Comparison of ENCODE assay signal across 2 cellular contexts in genomic region chr16:17309510-17309909, GRCh38.
TF ChIP-seq lines count a peak whose summit lies in the region.

No MANE protein-coding gene starts in this region.

TF ChIP-seq in GM23338, 12 proteins besides CTCF, POLR2A, EP300 and RAD21 (continued from another document):
- no peak for TF ChIP-seq ZNF114 (CRISPR knock-in tag; IDR thresholded peaks at IDR 0.05)
- no peak for TF ChIP-seq POLR2AphosphoS5 (IDR thresholded peaks at IDR 0.05; ENCODE audit: low read depth)
- no peak for TF ChIP-seq ETS1 (IDR thresholded peaks at IDR 0.05)
- no peak for TF ChIP-seq NANOG (IDR thresholded peaks at IDR 0.05; ENCODE audit: borderline replicate concordance)
- no peak for TF ChIP-seq ZNF331 (CRISPR knock-in tag; IDR thresholded peaks at IDR 0.05; ENCODE audit: low read depth)

TF ChIP-seq in SK-N-SH, 30 proteins besides CTCF, POLR2A, EP300 and RAD21 (continued from another document):
- TF ChIP-seq, protein P1, sequence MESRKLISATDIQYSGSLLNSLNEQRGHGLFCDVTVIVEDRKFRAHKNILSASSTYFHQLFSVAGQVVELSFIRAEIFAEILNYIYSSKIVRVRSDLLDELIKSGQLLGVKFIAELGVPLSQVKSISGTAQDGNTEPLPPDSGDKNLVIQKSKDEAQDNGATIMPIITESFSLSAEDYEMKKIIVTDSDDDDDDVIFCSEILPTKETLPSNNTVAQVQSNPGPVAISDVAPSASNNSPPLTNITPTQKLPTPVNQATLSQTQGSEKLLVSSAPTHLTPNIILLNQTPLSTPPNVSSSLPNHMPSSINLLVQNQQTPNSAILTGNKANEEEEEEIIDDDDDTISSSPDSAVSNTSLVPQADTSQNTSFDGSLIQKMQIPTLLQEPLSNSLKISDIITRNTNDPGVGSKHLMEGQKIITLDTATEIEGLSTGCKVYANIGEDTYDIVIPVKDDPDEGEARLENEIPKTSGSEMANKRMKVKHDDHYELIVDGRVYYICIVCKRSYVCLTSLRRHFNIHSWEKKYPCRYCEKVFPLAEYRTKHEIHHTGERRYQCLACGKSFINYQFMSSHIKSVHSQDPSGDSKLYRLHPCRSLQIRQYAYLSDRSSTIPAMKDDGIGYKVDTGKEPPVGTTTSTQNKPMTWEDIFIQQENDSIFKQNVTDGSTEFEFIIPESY (IDR thresholded peaks at IDR 0.05; ENCODE audit: borderline replicate concordance, low read depth): no peak
- TF ChIP-seq GATA2 (CRISPR knock-in tag; IDR thresholded peaks at IDR 0.05) (no peak), PBX3 (IDR thresholded peaks at IDR 0.05) (no peak)
- TF ChIP-seq, protein P2, sequence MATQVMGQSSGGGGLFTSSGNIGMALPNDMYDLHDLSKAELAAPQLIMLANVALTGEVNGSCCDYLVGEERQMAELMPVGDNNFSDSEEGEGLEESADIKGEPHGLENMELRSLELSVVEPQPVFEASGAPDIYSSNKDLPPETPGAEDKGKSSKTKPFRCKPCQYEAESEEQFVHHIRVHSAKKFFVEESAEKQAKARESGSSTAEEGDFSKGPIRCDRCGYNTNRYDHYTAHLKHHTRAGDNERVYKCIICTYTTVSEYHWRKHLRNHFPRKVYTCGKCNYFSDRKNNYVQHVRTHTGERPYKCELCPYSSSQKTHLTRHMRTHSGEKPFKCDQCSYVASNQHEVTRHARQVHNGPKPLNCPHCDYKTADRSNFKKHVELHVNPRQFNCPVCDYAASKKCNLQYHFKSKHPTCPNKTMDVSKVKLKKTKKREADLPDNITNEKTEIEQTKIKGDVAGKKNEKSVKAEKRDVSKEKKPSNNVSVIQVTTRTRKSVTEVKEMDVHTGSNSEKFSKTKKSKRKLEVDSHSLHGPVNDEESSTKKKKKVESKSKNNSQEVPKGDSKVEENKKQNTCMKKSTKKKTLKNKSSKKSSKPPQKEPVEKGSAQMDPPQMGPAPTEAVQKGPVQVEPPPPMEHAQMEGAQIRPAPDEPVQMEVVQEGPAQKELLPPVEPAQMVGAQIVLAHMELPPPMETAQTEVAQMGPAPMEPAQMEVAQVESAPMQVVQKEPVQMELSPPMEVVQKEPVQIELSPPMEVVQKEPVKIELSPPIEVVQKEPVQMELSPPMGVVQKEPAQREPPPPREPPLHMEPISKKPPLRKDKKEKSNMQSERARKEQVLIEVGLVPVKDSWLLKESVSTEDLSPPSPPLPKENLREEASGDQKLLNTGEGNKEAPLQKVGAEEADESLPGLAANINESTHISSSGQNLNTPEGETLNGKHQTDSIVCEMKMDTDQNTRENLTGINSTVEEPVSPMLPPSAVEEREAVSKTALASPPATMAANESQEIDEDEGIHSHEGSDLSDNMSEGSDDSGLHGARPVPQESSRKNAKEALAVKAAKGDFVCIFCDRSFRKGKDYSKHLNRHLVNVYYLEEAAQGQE (IDR thresholded peaks at IDR 0.05; ENCODE audit: low read depth, low read length): no peak
